In genomic region chr3:181464033-181464694, GRCh38 we compare ENCODE assay signal across 26 cellular contexts.
"Had no signal": no experiment of that assay in that cellular context is flagged by ENCODE, and none has a peak within 500 bp of the region (broad histone marks: within the 10 kb centered on the region; RNA-seq: fewer than 3 reads in every experiment).

No MANE protein-coding gene starts in this region.

- DNase-seq: activated CD4-positive, alpha-beta memory T cell treated with anti-CD3 and anti-CD28 coated beads for 36 hours; activated CD4-positive, alpha-beta T cell treated with anti-CD3 and anti-CD28 coated beads, Interleukin-2, amount 10 ng/mL, durations not matched to agents 24 days and 14 days; activated CD8-positive, alpha-beta memory T cell treated with anti-CD3 and anti-CD28 coated beads, Interleukin-2, amount 50 U/mL, for 4 hours; activated gamma-delta T cell; activated naive CD4-positive, alpha-beta T cell treated with anti-CD3 and anti-CD28 coated beads, Interleukin-2, amount 50 U/mL, for 16 hours; activated T-cell treated with anti-CD3 and anti-CD28 coated beads, Interleukin-2, amount 50 U/mL, for 1 hour; amniotic stem cell; effector CD4-positive, alpha-beta T cell; esophagus squamous epithelium; foreskin melanocyte; kidney; left colon; mammary epithelial cell; naive thymus-derived CD4-positive, alpha-beta T cell; posterior cingulate gyrus; right cardiac atrium; stimulated activated CD4-positive, alpha-beta T cell treated with anti-CD3 and anti-CD28 coated beads, Interleukin-15, amount 100 ng/mL, for 24 hours; stimulated activated CD4-positive, alpha-beta T cell treated with anti-CD3 and anti-CD28 coated beads, Interleukin-2, amount 100 ng/mL, for 24 hours; stimulated activated naive B cell treated with anti-CD40 and anti-IgM and Interleukin-4, amounts not matched to agents 10 μg/mL and 1 μg/mL and 100 μg/mL, for 72 hours; stomach; T-helper 9 cell; transverse colon had no signal

- H3K9me3 ChIP-seq: esophagus squamous epithelium, stomach, transverse colon had no signal

- H3K27me3 Mint-ChIP-seq: activated CD4-positive, alpha-beta memory T cell treated with anti-CD3 and anti-CD28 coated beads for 36 hours; activated CD4-positive, alpha-beta T cell treated with anti-CD3 and anti-CD28 coated beads, Interleukin-2, amount 10 ng/mL, durations not matched to agents 24 days and 14 days; naive thymus-derived CD4-positive, alpha-beta T cell; stimulated activated naive B cell treated with anti-CD40 and anti-IgM and Interleukin-4, amounts not matched to agents 10 μg/mL and 1 μg/mL and 100 μg/mL, for 72 hours had no signal

- H3K27ac Mint-ChIP-seq: activated CD4-positive, alpha-beta memory T cell treated with anti-CD3 and anti-CD28 coated beads for 36 hours; activated CD4-positive, alpha-beta T cell treated with anti-CD3 and anti-CD28 coated beads, Interleukin-2, amount 10 ng/mL, durations not matched to agents 24 days and 14 days; mesothelial cell of epicardium; naive thymus-derived CD4-positive, alpha-beta T cell; stimulated activated naive B cell treated with anti-CD40 and anti-IgM and Interleukin-4, amounts not matched to agents 10 μg/mL and 1 μg/mL and 100 μg/mL, for 72 hours; T-helper 1 cell treated with Interleukin-12 subunit alpha and Interleukin-12 subunit beta and Interleukin-4 antibody, amounts not matched to agents 30 μg/mL and 1 μg/mL, for 36 hours had no signal

- H3K4me3 ChIP-seq: esophagus squamous epithelium, stomach, transverse colon had no signal

- H3K36me3 Mint-ChIP-seq: activated CD4-positive, alpha-beta memory T cell treated with anti-CD3 and anti-CD28 coated beads for 36 hours; mesothelial cell of epicardium; naive thymus-derived CD4-positive, alpha-beta T cell; stimulated activated naive B cell treated with anti-CD40 and anti-IgM and Interleukin-4, amounts not matched to agents 10 μg/mL and 1 μg/mL and 100 μg/mL, for 72 hours had no signal

- H3K36me3 ChIP-seq: esophagus squamous epithelium, stomach, transverse colon had no signal

- H3K27ac ChIP-seq: epithelial cell of prostate, esophagus squamous epithelium, stomach, transverse colon, VCaP had no signal

- H3K9me3 Mint-ChIP-seq: activated CD4-positive, alpha-beta T cell treated with anti-CD3 and anti-CD28 coated beads, Interleukin-2, amount 10 ng/mL, durations not matched to agents 24 days and 14 days; mesothelial cell of epicardium; stimulated activated naive B cell treated with anti-CD40 and anti-IgM and Interleukin-4, amounts not matched to agents 10 μg/mL and 1 μg/mL and 100 μg/mL, for 72 hours; T-helper 1 cell treated with Interleukin-12 subunit alpha and Interleukin-12 subunit beta and Interleukin-4 antibody, amounts not matched to agents 30 μg/mL and 1 μg/mL, for 36 hours had no signal

- H3K27me3 ChIP-seq: esophagus squamous epithelium, stomach, transverse colon had no signal

- H3K4me1 ChIP-seq: esophagus squamous epithelium, stomach, transverse colon had no signal

- H3K4me1 Mint-ChIP-seq: activated CD4-positive, alpha-beta T cell treated with anti-CD3 and anti-CD28 coated beads, Interleukin-2, amount 10 ng/mL, durations not matched to agents 24 days and 14 days; mesothelial cell of epicardium; naive thymus-derived CD4-positive, alpha-beta T cell; stimulated activated naive B cell treated with anti-CD40 and anti-IgM and Interleukin-4, amounts not matched to agents 10 μg/mL and 1 μg/mL and 100 μg/mL, for 72 hours had no signal

- H3K4me3 Mint-ChIP-seq: activated CD4-positive, alpha-beta memory T cell treated with anti-CD3 and anti-CD28 coated beads for 36 hours; activated CD4-positive, alpha-beta T cell treated with anti-CD3 and anti-CD28 coated beads, Interleukin-2, amount 10 ng/mL, durations not matched to agents 24 days and 14 days; mesothelial cell of epicardium; naive thymus-derived CD4-positive, alpha-beta T cell; stimulated activated naive B cell treated with anti-CD40 and anti-IgM and Interleukin-4, amounts not matched to agents 10 μg/mL and 1 μg/mL and 100 μg/mL, for 72 hours; T-helper 1 cell treated with Interleukin-12 subunit alpha and Interleukin-12 subunit beta and Interleukin-4 antibody, amounts not matched to agents 30 μg/mL and 1 μg/mL, for 36 hours had no signal
